33 cellular contexts compared by ENCODE assay signal in genomic region chr15:61030451-61030850, GRCh38.
"Had no signal": no experiment of that assay in that cellular context is flagged by ENCODE, and none has a peak within 500 bp of the region (broad histone marks: within the 10 kb centered on the region; RNA-seq: fewer than 3 reads in every experiment).

No MANE protein-coding gene starts in this region.

- H3K4me3 Mint-ChIP-seq: activated B cell treated with CpG ODN at 0.5 μM for 24 hours; activated CD4-positive, alpha-beta memory T cell treated with anti-CD3 and anti-CD28 coated beads for 36 hours; activated CD4-positive, alpha-beta T cell treated with anti-CD3 and anti-CD28 coated beads, Interleukin-2, amount 10 ng/mL, durations not matched to agents 7 days and 5 days; activated naive CD8-positive, alpha-beta T cell treated with anti-CD3 and anti-CD28 coated beads, Interleukin-2, amount 50 U/mL, for 24 hours; activated T-cell treated with anti-CD3 and anti-CD28 coated beads, Interleukin-2, amount 50 U/mL, for 4 hours; T-cell had no signal

- H3K9me3 Mint-ChIP-seq: activated B cell treated with CpG ODN at 0.5 μM for 24 hours; activated CD4-positive, alpha-beta memory T cell treated with anti-CD3 and anti-CD28 coated beads for 36 hours; activated CD4-positive, alpha-beta T cell treated with anti-CD3 and anti-CD28 coated beads, Interleukin-2, amount 10 ng/mL, durations not matched to agents 7 days and 5 days; activated naive CD4-positive, alpha-beta T cell treated with anti-CD3 and anti-CD28 coated beads, Interleukin-2, amount 50 U/mL, for 72 hours; activated naive CD8-positive, alpha-beta T cell treated with anti-CD3 and anti-CD28 coated beads, Interleukin-2, amount 50 U/mL, for 24 hours; activated T-cell treated with anti-CD3 and anti-CD28 coated beads, Interleukin-2, amount 50 U/mL, for 4 hours; T-cell had no signal

- H3K27me3 ChIP-seq: ascending aorta, body of pancreas, MG63, SJSA1 had no signal

- H3K4me1 Mint-ChIP-seq: activated B cell treated with CpG ODN at 0.5 μM for 24 hours; activated CD4-positive, alpha-beta T cell treated with anti-CD3 and anti-CD28 coated beads, Interleukin-2, amount 10 ng/mL, durations not matched to agents 7 days and 5 days; activated naive CD8-positive, alpha-beta T cell treated with anti-CD3 and anti-CD28 coated beads, Interleukin-2, amount 50 U/mL, for 24 hours; T-cell had no signal

- ATAC-seq: activated naive CD4-positive, alpha-beta T cell treated with anti-CD3 and anti-CD28 coated beads, Interleukin-2, amount 50 U/mL, for 72 hours; activated naive CD8-positive, alpha-beta T cell treated with anti-CD3 and anti-CD28 coated beads, Interleukin-2, amount 50 U/mL, for 24 hours; activated T-cell treated with anti-CD3 and anti-CD28 coated beads, Interleukin-2, amount 50 U/mL, for 4 hours; body of pancreas; Panc1; T-cell had no signal

- H3K36me3 Mint-ChIP-seq: activated CD4-positive, alpha-beta memory T cell treated with anti-CD3 and anti-CD28 coated beads for 36 hours; activated naive CD4-positive, alpha-beta T cell treated with anti-CD3 and anti-CD28 coated beads, Interleukin-2, amount 50 U/mL, for 72 hours; T-cell had no signal

- FAIRE-seq: bronchial epithelial cell, TTC549 had no signal

- DNase-seq: activated B cell treated with CpG ODN at 0.5 μM for 24 hours; activated CD4-positive, alpha-beta memory T cell treated with anti-CD3 and anti-CD28 coated beads for 36 hours; activated CD4-positive, alpha-beta T cell treated with anti-CD3 and anti-CD28 coated beads, Interleukin-2, amount 10 ng/mL, durations not matched to agents 7 days and 5 days; activated CD8-positive, alpha-beta memory T cell treated with anti-CD3 and anti-CD28 coated beads for 24 hours; activated effector memory CD4-positive, alpha-beta T cell treated with anti-CD3 and anti-CD28 coated beads, Interleukin-2, amount 50 U/mL, for 16 hours; activated naive CD4-positive, alpha-beta T cell treated with Interleukin-2 at 50 U/mL for 16 hours; activated naive CD8-positive, alpha-beta T cell treated with anti-CD3 and anti-CD28 coated beads, Interleukin-2, amount 50 U/mL, for 24 hours; activated T-cell treated with anti-CD3 and anti-CD28 coated beads, Interleukin-2, amount 50 U/mL, for 4 hours; amniotic stem cell; body of pancreas; central memory CD4-positive, alpha-beta T cell; MG63; MV-4-11; NCI-H1092 treated with DMSO at 0.1 percent for 48 hours; NCI-H1417 treated with DMSO at 0.1 percent for 48 hours; NCI-H1694; NCI-H2029; NCI-H345; NCI-H510A; NCI-H526 treated with DMSO at 0.1 percent for 48 hours; NCI-H82; OCI-M1; SHP77; T-cell; T-helper 2 cell; T1000 had no signal

- H3K27ac ChIP-seq: ascending aorta, body of pancreas, RWPE1, SJSA1 had no signal

- H3K27ac Mint-ChIP-seq: activated B cell treated with CpG ODN at 0.5 μM for 24 hours; activated CD4-positive, alpha-beta memory T cell treated with anti-CD3 and anti-CD28 coated beads for 36 hours; activated CD4-positive, alpha-beta T cell treated with anti-CD3 and anti-CD28 coated beads, Interleukin-2, amount 10 ng/mL, durations not matched to agents 7 days and 5 days; activated naive CD4-positive, alpha-beta T cell treated with anti-CD3 and anti-CD28 coated beads, Interleukin-2, amount 50 U/mL, for 72 hours; activated naive CD8-positive, alpha-beta T cell treated with anti-CD3 and anti-CD28 coated beads, Interleukin-2, amount 50 U/mL, for 24 hours; T-cell had no signal

- H3K4me3 ChIP-seq: ascending aorta, body of pancreas, MG63, SJSA1 had no signal

- H3K9me3 ChIP-seq: ascending aorta, body of pancreas, MG63, SJSA1 had no signal

- H3K27me3 Mint-ChIP-seq: activated B cell treated with CpG ODN at 0.5 μM for 24 hours had no signal
